In the genomic region with DNA sequence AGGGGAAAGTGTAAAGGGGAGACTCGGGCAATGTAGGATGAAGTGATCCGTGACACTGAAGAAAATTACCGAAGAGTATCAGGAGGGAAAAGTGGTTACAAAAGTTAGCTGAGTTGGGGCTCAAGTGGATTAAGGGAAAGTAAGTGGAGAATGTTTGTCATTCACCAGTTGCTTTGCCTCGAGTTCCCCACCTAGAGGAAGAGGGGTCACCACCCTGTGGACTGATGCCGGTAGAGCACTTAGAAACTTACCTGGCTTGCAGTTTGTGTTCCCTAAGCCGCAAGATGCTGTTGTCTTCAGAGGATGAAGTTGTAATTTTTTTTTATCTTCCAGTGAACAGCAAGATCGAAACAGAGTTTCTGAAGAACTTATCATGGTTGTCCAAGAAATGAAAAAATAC, we compare ENCODE assay signal across 9 cellular contexts. TPM values are rescaled to one million over a fixed set of nuclear protein-coding genes. Genes with fewer than 3 reads are reported as not detected.
DNase-seq lines count a peak whose midpoint lies in the region; ATAC-seq and TF ChIP-seq lines count a peak whose summit lies in the region.
"Had no signal": no experiment of that assay in that cellular context is flagged by ENCODE, and none has a peak within 500 bp of the region (broad histone marks: within the 10 kb centered on the region; RNA-seq: fewer than 3 reads in every experiment).

No MANE protein-coding gene starts in this region.

- H3K9ac ChIP-seq in mesenchymal stem cell (ENCODE audit: low read length): peak overlapping the region; percentile 89

- peaks cover 53% of the 10 kb centered on the region for H3K36me3 Mint-ChIP-seq in brain

- H2AK5ac ChIP-seq in mesenchymal stem cell (ENCODE audit: low read length, severe bottlenecking): no peak overlapping the region

- ATAC-seq in Right ventricle myocardium superior (ENCODE audit: poor library complexity) (no peak), upper lobe of right lung (no peak), GM21576 (IDR thresholded peaks at IDR 0.05; ENCODE audit: unreplicated experiment) (no peak), HG02571 (IDR thresholded peaks at IDR 0.05; ENCODE audit: unreplicated experiment) (no peak)

- H3K36me3 ChIP-seq in left ventricle myocardium inferior (peaks cover 56% of the 10 kb centered on the region), mesenchymal stem cell (ENCODE audit: control insufficient read depth in 1 of 2, insufficient read depth in 2 of 2, low read depth in 1 of 2, low read length in 2 of 2) (peaks cover 11 to 67% of the 10 kb centered on the region in 2 experiments), upper lobe of right lung (peaks cover 46% of the 10 kb centered on the region)

- H2AFZ ChIP-seq in mesenchymal stem cell (ENCODE audit: low read depth, low read length): no peak overlapping the region

- H3K23ac ChIP-seq in mesenchymal stem cell (ENCODE audit: low read length in 2 of 2): no peak overlapping the region

- no peak for DNase-seq in left ventricle myocardium inferior
- DNase-seq in Right ventricle myocardium superior: no peak
- DNase-seq in mesenchymal stem cell: no peak
- DNase-seq in upper lobe of right lung: no peak
- DNase-seq in NCI-H345 treated with DMSO at 0.1 percent for 48 hours (lab: John Stamatoyannopoulos, UW; ENCODE audit: unreplicated experiment): no peak
- DNase-seq: NCI-H446 treated with DMSO at 0.1 percent for 48 hours had no signal

- H3K27ac ChIP-seq in left ventricle myocardium inferior (replicated peaks) (peak overlapping the region; percentile 94), mesenchymal stem cell (ENCODE audit: low read length, poor library complexity, severe bottlenecking) (no peak overlapping the region), upper lobe of right lung (peak overlapping the region; percentile 91)

- no peak overlapping the region for H2BK120ac ChIP-seq in mesenchymal stem cell (ENCODE audit: low read depth, low read length)

- no peak overlapping the region for H3K4me2 ChIP-seq in mesenchymal stem cell (ENCODE audit: low read length, poor library complexity, severe bottlenecking)

- H3K27me3 Mint-ChIP-seq in brain: no peaks in the 10 kb centered on the region

- TF ChIP-seq CTCF in left ventricle myocardium inferior (IDR thresholded peaks at IDR 0.05; ENCODE audit: borderline replicate concordance) (no peak), brain (conservative IDR thresholded peaks at IDR 0.05) (no peak), upper lobe of right lung (IDR thresholded peaks at IDR 0.05) (no peak)

- peaks cover 5 to 20% (median 15%) of the 10 kb centered on the region in 5 experiments for H3K9me3 Mint-ChIP-seq in brain

- 88% methylated on average over 7 of the region's 7 CpGs for WGBS in mesenchymal stem cell

- intact Hi-C loops in left ventricle myocardium inferior (cut with micrococcal nuclease): no loop called here
- intact Hi-C loops in Right ventricle myocardium superior (cut with DNase I): no loop called here
- intact Hi-C loops in upper lobe of right lung (cut with DNase I): no loop called here

- H2BK5ac ChIP-seq in mesenchymal stem cell (ENCODE audit: low read depth, low read length, poor library complexity, severe bottlenecking): no peak overlapping the region

- peak overlapping the region; percentile 34 to 75 (median 68) for H3K4me3 Mint-ChIP-seq in brain

- no peak overlapping the region for H2BK12ac ChIP-seq in mesenchymal stem cell (ENCODE audit: low read length in 2 of 2)

- H3K4me3 ChIP-seq in left ventricle myocardium inferior (peak overlapping the region; percentile 84), mesenchymal stem cell (ENCODE audit: insufficient read depth in 1 of 2, low read depth in 1 of 2, low read length in 2 of 2) (peak overlapping the region in 1 of 2 experiments; percentile 81), upper lobe of right lung (peak overlapping the region; percentile 72)

- H3K4me1 ChIP-seq in left ventricle myocardium inferior (peaks cover 52% of the 10 kb centered on the region), mesenchymal stem cell (ENCODE audit: control insufficient read depth, insufficient read depth, low read depth, low read length) (peaks cover 10% of the 10 kb centered on the region), upper lobe of right lung (peaks cover 28% of the 10 kb centered on the region)

- no peak overlapping the region for H3K4ac ChIP-seq in mesenchymal stem cell (ENCODE audit: low read depth in 1 of 2, low read length in 2 of 2)

- H3K79me1 ChIP-seq in mesenchymal stem cell (replicated peaks; ENCODE audit: low read length, poor library complexity, severe bottlenecking): peaks cover 1% of the 10 kb centered on the region

- no peak overlapping the region for H3K18ac ChIP-seq in mesenchymal stem cell (ENCODE audit: low read depth in 1 of 2, low read length in 2 of 2)

- H3K27me3 ChIP-seq in left ventricle myocardium inferior (ENCODE audit: low read depth): no peaks in the 10 kb centered on the region
- H3K27me3 ChIP-seq in mesenchymal stem cell (ENCODE audit: control insufficient read depth in 1 of 2, insufficient read depth in 1 of 2, low read length in 2 of 2): no peaks in the 10 kb centered on the region
- H3K27me3 ChIP-seq in upper lobe of right lung: no peaks in the 10 kb centered on the region

- H3K9me3 ChIP-seq in left ventricle myocardium inferior (replicated peaks) (no peaks in the 10 kb centered on the region), mesenchymal stem cell (ENCODE audit: control insufficient read depth, low read length) (peaks cover 5% of the 10 kb centered on the region), upper lobe of right lung (no peaks in the 10 kb centered on the region)

- H4K91ac ChIP-seq in mesenchymal stem cell (ENCODE audit: low read length): no peak overlapping the region

- H4K8ac ChIP-seq in mesenchymal stem cell (ENCODE audit: low read length): no peak overlapping the region

- H3K27ac Mint-ChIP-seq in brain: peak overlapping the region in 3 of 5 experiments; percentile 5 to 55 (median 54)

- no peak overlapping the region for H3K14ac ChIP-seq in mesenchymal stem cell (ENCODE audit: low read length in 2 of 2)

- peaks cover 19% of the 10 kb centered on the region for H3K4me1 Mint-ChIP-seq in brain

- H2BK15ac ChIP-seq in mesenchymal stem cell (ENCODE audit: low read depth, poor library complexity, severe bottlenecking): no peak overlapping the region

RNA-seq across cellular contexts. Expression of a gene that starts 1.0 kb away (rescaled TPM):
- total RNA-seq in left ventricle myocardium inferior (12.5 TPM), Right ventricle myocardium superior (14.8 TPM), upper lobe of right lung (47.1 TPM)
- polyA plus RNA-seq in brain (ENCODE audit: insufficient read depth, low read depth, low replicate concordance): 38.0 TPM
- polyA plus RNA-seq in mesenchymal stem cell (2013, experiment 1 of 2): 2.3 TPM
- 2.1 TPM for polyA plus RNA-seq in mesenchymal stem cell (2013, experiment 2 of 2)

RNA-seq across cellular contexts. Expression of a gene that starts 14.0 kb away (rescaled TPM):
- total RNA-seq in left ventricle myocardium inferior: 75.9 TPM
- 60.3 TPM for total RNA-seq in Right ventricle myocardium superior
- 95.6 TPM for polyA plus RNA-seq in brain (ENCODE audit: insufficient read depth, low read depth, low replicate concordance)
- 164 TPM for polyA plus RNA-seq in mesenchymal stem cell (2013, experiment 1 of 2)
- polyA plus RNA-seq in mesenchymal stem cell (2013, experiment 2 of 2): 172 TPM
- total RNA-seq in upper lobe of right lung: 129 TPM
